ENCODE assay signal across 16 cellular contexts in genomic region chr7:120441850-120442249, GRCh38.
DNase-seq lines count a peak whose midpoint lies in the region; ATAC-seq and TF ChIP-seq lines count a peak whose summit lies in the region.
"Had no signal": no experiment of that assay in that cellular context is flagged by ENCODE, and none has a peak within 500 bp of the region (broad histone marks: within the 10 kb centered on the region; RNA-seq: fewer than 3 reads in every experiment).

No MANE protein-coding gene starts in this region.

- no peak overlapping the region for H3K4me3 ChIP-seq in dorsolateral prefrontal cortex
- H3K4me3 ChIP-seq: BLaER1, transverse colon had no signal

- no peak for TF ChIP-seq CTCF in dorsolateral prefrontal cortex (IDR thresholded peaks at IDR 0.05 in 54 of 56, conservative IDR thresholded peaks at IDR 0.05 in 2 of 56; ENCODE audit: low read depth in 1 of 56, partially characterized antibody in 56 of 56)

- intact Hi-C loops in dorsolateral prefrontal cortex (cut with DNase I), result no loop called here

- DNase-seq in substantia nigra (lab: John Stamatoyannopoulos, UW) (no peak), NCI-H2196 treated with DMSO at 0.1 percent for 48 hours (lab: John Stamatoyannopoulos, UW; ENCODE audit: unreplicated experiment) (no peak), dorsolateral prefrontal cortex (no peak)
- no peak for DNase-seq in activated naive CD4-positive, alpha-beta T cell (lab: John Stamatoyannopoulos, UW)
- DNase-seq: activated T-cell treated with anti-CD3 and anti-CD28 coated beads for 4 hours; effector CD4-positive, alpha-beta T cell; GF-D8; HFFc6; naive B cell; right cardiac atrium; transverse colon had no signal

- no peak overlapping the region for H3K27ac ChIP-seq in substantia nigra (ENCODE audit: low read depth, low read length, poor library complexity, severe bottlenecking)
- H3K27ac ChIP-seq in dorsolateral prefrontal cortex, result no peak overlapping the region
- H3K27ac ChIP-seq: BLaER1, transverse colon had no signal

- no peaks in the 10 kb centered on the region for H3K27me3 ChIP-seq in dorsolateral prefrontal cortex
- H3K27me3 ChIP-seq: BLaER1, transverse colon had no signal

- peak; percentile 93 for ATAC-seq in GM18517 (IDR thresholded peaks at IDR 0.05; ENCODE audit: unreplicated experiment)
- ATAC-seq in GM21367 (IDR thresholded peaks at IDR 0.05; ENCODE audit: unreplicated experiment), result peak; percentile 85
- ATAC-seq in HG02938 (IDR thresholded peaks at IDR 0.05; ENCODE audit: unreplicated experiment), result peak; percentile 86
- peak; percentile 83 for ATAC-seq in HG03520 (IDR thresholded peaks at IDR 0.05; ENCODE audit: unreplicated experiment)
- ATAC-seq: right cardiac atrium had no signal
